Comparison of ENCODE assay signal across 1 cellular context in the genomic region with DNA sequence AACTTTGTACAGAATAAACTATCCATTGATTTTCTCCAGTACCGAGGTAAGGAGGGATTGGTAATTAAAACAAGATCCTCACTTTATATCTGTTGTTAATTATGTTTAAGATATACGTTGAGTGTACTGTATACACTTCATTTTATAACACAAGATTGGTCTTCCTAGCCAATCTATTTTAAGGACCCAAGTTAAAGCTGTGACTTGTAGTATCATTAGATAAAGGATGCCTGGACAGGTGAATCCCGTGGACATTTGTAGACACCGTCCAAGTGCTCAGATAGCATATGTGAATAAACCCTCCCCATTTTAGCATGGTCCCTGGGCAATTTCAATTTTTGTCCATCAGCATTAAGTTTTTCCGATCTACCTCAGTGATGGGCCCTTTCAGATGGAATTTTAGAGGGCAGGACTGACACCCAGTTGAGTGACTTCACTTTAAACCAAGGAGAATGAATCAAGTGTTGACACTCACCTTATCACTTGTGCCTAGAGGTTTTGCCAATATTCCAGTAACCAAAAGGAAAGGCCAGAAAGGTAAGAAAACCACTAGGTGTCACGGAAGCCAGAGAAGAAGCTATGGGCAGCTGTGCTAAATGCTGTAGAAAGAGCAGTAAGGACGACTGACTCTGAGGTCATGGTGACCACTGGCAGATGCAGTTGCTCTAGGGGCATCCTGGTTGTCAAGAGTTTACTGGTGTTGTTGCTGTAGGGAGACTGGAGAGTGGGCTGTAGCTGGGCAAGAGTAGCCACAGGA.
A peak's percentile ranks its signal among the peaks of the same experiment; 100 is the strongest.
TF ChIP-seq lines count a peak whose summit lies in the region.

No MANE protein-coding gene starts in this region.

TF ChIP-seq in HepG2, 621 proteins besides CTCF, POLR2A, EP300 and RAD21 (continued from another document and continues in another):
- TF ChIP-seq ZNF383 (CRISPR knock-in tag; IDR thresholded peaks at IDR 0.05; ENCODE audit: borderline replicate concordance): no peak
- no peak for TF ChIP-seq SNAPC2 (CRISPR knock-in tag; IDR thresholded peaks at IDR 0.05)
- no peak for TF ChIP-seq CBX5 (CRISPR knock-in tag; IDR thresholded peaks at IDR 0.05; ENCODE audit: borderline replicate concordance)
- TF ChIP-seq ZC3H13 (CRISPR knock-in tag; IDR thresholded peaks at IDR 0.05): peak; percentile 82; the same call in 1 of the 2 replicates
- TF ChIP-seq ZFP37 (CRISPR knock-in tag; IDR thresholded peaks at IDR 0.05; ENCODE audit: borderline replicate concordance): no peak
- TF ChIP-seq ZNF570 (CRISPR knock-in tag; IDR thresholded peaks at IDR 0.05; ENCODE audit: borderline replicate concordance): no peak
- TF ChIP-seq ZNF788 (CRISPR knock-in tag; IDR thresholded peaks at IDR 0.05; ENCODE audit: borderline replicate concordance): no peak
- no peak for TF ChIP-seq NONO (IDR thresholded peaks at IDR 0.05)
- TF ChIP-seq NONO (CRISPR knock-in tag; conservative IDR thresholded peaks at IDR 0.05): peak; percentile 80; the same call in 1 of the 2 replicates
- TF ChIP-seq ZNF101 (CRISPR knock-in tag; IDR thresholded peaks at IDR 0.05; ENCODE audit: borderline replicate concordance, low read depth): no peak
- TF ChIP-seq ZNF331 (CRISPR knock-in tag; IDR thresholded peaks at IDR 0.05): no peak
- TF ChIP-seq SIX4 (CRISPR knock-in tag; IDR thresholded peaks at IDR 0.05): no peak
- no peak for TF ChIP-seq ZNF775 (CRISPR knock-in tag; IDR thresholded peaks at IDR 0.05; ENCODE audit: borderline replicate concordance)
- no peak for TF ChIP-seq ZNF749 (CRISPR knock-in tag; IDR thresholded peaks at IDR 0.05; ENCODE audit: borderline replicate concordance)
- TF ChIP-seq RBFOX2 (IDR thresholded peaks at IDR 0.05; ENCODE audit: low read depth, low read length): no peak; the same call in 1 of the 2 replicates
- TF ChIP-seq ZNF841 (CRISPR knock-in tag; IDR thresholded peaks at IDR 0.05; ENCODE audit: borderline replicate concordance): no peak; the same call in 1 of the 2 replicates
- TF ChIP-seq FOXC1 (CRISPR knock-in tag; IDR thresholded peaks at IDR 0.05; ENCODE audit: borderline replicate concordance): no peak; the same call in 1 of the 2 replicates
- no peak for TF ChIP-seq HDAC2 (CRISPR knock-in tag; IDR thresholded peaks at IDR 0.05)
- TF ChIP-seq XBP1 (CRISPR knock-in tag; IDR thresholded peaks at IDR 0.05): no peak
- no peak for TF ChIP-seq RELA (CRISPR knock-in tag; IDR thresholded peaks at IDR 0.05)
- TF ChIP-seq ASH2L (IDR thresholded peaks at IDR 0.05; ENCODE audit: insufficient read length, low read depth, low read length): no peak
- TF ChIP-seq FOXA1 (IDR thresholded peaks at IDR 0.05): no peak
- no peak for TF ChIP-seq FOXA1 (CRISPR knock-in tag; IDR thresholded peaks at IDR 0.05)
- no peak for TF ChIP-seq ZMYM2 (CRISPR knock-in tag; IDR thresholded peaks at IDR 0.05)
- TF ChIP-seq, protein P1, sequence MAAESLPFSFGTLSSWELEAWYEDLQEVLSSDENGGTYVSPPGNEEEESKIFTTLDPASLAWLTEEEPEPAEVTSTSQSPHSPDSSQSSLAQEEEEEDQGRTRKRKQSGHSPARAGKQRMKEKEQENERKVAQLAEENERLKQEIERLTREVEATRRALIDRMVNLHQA (CRISPR knock-in tag; IDR thresholded peaks at IDR 0.05): no peak
- TF ChIP-seq PRPF4 (IDR thresholded peaks at IDR 0.05; ENCODE audit: low read depth, low read length, poor library complexity, severe bottlenecking): no peak
- TF ChIP-seq WIZ (CRISPR knock-in tag; IDR thresholded peaks at IDR 0.05): no peak
- TF ChIP-seq ZC3H4 (CRISPR knock-in tag; IDR thresholded peaks at IDR 0.05; ENCODE audit: borderline replicate concordance): peak; percentile 85; the same call in 1 of the 2 replicates
- TF ChIP-seq CEBPB (IDR thresholded peaks at IDR 0.05; ENCODE audit: borderline replicate concordance, low read depth, low read length): no peak
- no peak for TF ChIP-seq ISX (CRISPR knock-in tag; conservative IDR thresholded peaks at IDR 0.05)
- TF ChIP-seq MAF1 (CRISPR knock-in tag; IDR thresholded peaks at IDR 0.05; ENCODE audit: borderline replicate concordance): no peak
- TF ChIP-seq U2AF2 (IDR thresholded peaks at IDR 0.05; ENCODE audit: low read depth, low read length): no peak
- TF ChIP-seq PAX8 (CRISPR knock-in tag; IDR thresholded peaks at IDR 0.05; ENCODE audit: borderline replicate concordance): no peak
- no peak for TF ChIP-seq ZNF766 (CRISPR knock-in tag; IDR thresholded peaks at IDR 0.05; ENCODE audit: borderline replicate concordance)
- TF ChIP-seq RFX5 (IDR thresholded peaks at IDR 0.05; ENCODE audit: low read depth, low read length): no peak
- no peak; a peak in 1 of 4 replicates for TF ChIP-seq KLF16 (CRISPR knock-in tag; IDR thresholded peaks at IDR 0.05)
- no peak for TF ChIP-seq ADNP (CRISPR knock-in tag; IDR thresholded peaks at IDR 0.05)
- no peak for TF ChIP-seq LCORL (IDR thresholded peaks at IDR 0.05)
- TF ChIP-seq LCORL (CRISPR knock-in tag; IDR thresholded peaks at IDR 0.05): no peak
- no peak for TF ChIP-seq HDAC1 (CRISPR knock-in tag; IDR thresholded peaks at IDR 0.05)
- TF ChIP-seq FOXK1 (CRISPR knock-in tag; IDR thresholded peaks at IDR 0.05; ENCODE audit: borderline replicate concordance, low read depth): no peak
- TF ChIP-seq ZNF556 (CRISPR knock-in tag; IDR thresholded peaks at IDR 0.05; ENCODE audit: borderline replicate concordance): no peak
- no peak for TF ChIP-seq SCMH1 (CRISPR knock-in tag; IDR thresholded peaks at IDR 0.05; ENCODE audit: borderline replicate concordance)
- TF ChIP-seq HNRNPL (IDR thresholded peaks at IDR 0.05; ENCODE audit: low read depth, low read length): no peak
- TF ChIP-seq, protein P2, sequence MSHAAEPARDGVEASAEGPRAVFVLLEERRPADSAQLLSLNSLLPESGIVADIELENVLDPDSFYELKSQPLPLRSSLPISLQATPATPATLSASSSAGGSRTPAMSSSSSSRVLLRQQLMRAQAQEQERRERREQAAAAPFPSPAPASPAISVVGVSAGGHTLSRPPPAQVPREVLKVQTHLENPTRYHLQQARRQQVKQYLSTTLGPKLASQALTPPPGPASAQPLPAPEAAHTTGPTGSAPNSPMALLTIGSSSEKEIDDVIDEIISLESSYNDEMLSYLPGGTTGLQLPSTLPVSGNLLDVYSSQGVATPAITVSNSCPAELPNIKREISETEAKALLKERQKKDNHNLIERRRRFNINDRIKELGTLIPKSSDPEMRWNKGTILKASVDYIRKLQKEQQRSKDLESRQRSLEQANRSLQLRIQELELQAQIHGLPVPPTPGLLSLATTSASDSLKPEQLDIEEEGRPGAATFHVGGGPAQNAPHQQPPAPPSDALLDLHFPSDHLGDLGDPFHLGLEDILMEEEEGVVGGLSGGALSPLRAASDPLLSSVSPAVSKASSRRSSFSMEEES (CRISPR knock-in tag; IDR thresholded peaks at IDR 0.05): no peak
- TF ChIP-seq ZNF629 (CRISPR knock-in tag; conservative IDR thresholded peaks at IDR 0.05): 0 out of 2 replicates have a peak, but pooled peaks have one; percentile 21
- no peak for TF ChIP-seq ZNF530 (CRISPR knock-in tag; IDR thresholded peaks at IDR 0.05; ENCODE audit: low read depth)
- TF ChIP-seq ZNF329 (CRISPR knock-in tag; IDR thresholded peaks at IDR 0.05; ENCODE audit: low read depth): no peak
- TF ChIP-seq ZNF282 (IDR thresholded peaks at IDR 0.05; ENCODE audit: partially characterized antibody): no peak
- TF ChIP-seq STAG1 (CRISPR knock-in tag; IDR thresholded peaks at IDR 0.05): 0 out of 2 replicates have a peak, but pooled peaks have one; percentile 26
- TF ChIP-seq TGIF2 (CRISPR knock-in tag; IDR thresholded peaks at IDR 0.05): no peak
- no peak; the same call in 1 of the 2 replicates for TF ChIP-seq IRX3 (CRISPR knock-in tag; IDR thresholded peaks at IDR 0.05; ENCODE audit: borderline replicate concordance, low read depth)
- no peak for TF ChIP-seq ZSCAN25 (CRISPR knock-in tag; IDR thresholded peaks at IDR 0.05)
- TF ChIP-seq SMYD3 (CRISPR knock-in tag; IDR thresholded peaks at IDR 0.05): no peak
- TF ChIP-seq, protein P3, sequence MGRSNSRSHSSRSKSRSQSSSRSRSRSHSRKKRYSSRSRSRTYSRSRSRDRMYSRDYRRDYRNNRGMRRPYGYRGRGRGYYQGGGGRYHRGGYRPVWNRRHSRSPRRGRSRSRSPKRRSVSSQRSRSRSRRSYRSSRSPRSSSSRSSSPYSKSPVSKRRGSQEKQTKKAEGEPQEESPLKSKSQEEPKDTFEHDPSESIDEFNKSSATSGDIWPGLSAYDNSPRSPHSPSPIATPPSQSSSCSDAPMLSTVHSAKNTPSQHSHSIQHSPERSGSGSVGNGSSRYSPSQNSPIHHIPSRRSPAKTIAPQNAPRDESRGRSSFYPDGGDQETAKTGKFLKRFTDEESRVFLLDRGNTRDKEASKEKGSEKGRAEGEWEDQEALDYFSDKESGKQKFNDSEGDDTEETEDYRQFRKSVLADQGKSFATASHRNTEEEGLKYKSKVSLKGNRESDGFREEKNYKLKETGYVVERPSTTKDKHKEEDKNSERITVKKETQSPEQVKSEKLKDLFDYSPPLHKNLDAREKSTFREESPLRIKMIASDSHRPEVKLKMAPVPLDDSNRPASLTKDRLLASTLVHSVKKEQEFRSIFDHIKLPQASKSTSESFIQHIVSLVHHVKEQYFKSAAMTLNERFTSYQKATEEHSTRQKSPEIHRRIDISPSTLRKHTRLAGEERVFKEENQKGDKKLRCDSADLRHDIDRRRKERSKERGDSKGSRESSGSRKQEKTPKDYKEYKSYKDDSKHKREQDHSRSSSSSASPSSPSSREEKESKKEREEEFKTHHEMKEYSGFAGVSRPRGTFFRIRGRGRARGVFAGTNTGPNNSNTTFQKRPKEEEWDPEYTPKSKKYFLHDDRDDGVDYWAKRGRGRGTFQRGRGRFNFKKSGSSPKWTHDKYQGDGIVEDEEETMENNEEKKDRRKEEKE (IDR thresholded peaks at IDR 0.05): no peak
- no peak for TF ChIP-seq SNRNP70 (IDR thresholded peaks at IDR 0.05; ENCODE audit: low read depth, low read length)
- no peak for TF ChIP-seq TMF1 (CRISPR knock-in tag; IDR thresholded peaks at IDR 0.05; ENCODE audit: low read depth)
- TF ChIP-seq, protein P4, sequence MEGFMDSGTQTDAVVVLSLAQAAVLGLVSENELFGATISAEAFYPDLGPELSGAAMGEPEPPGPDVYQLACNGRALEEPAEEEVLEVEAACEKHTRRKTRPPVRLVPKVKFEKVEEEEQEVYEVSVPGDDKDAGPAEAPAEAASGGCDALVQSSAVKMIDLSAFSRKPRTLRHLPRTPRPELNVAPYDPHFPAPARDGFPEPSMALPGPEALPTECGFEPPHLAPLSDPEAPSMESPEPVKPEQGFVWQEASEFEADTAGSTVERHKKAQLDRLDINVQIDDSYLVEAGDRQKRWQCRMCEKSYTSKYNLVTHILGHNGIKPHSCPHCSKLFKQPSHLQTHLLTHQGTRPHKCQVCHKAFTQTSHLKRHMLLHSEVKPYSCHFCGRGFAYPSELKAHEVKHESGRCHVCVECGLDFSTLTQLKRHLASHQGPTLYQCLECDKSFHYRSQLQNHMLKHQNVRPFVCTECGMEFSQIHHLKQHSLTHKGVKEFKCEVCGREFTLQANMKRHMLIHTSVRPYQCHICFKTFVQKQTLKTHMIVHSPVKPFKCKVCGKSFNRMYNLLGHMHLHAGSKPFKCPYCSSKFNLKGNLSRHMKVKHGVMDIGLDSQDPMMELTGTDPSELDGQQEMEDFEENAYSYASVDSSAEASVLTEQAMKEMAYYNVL (CRISPR knock-in tag; IDR thresholded peaks at IDR 0.05; ENCODE audit: borderline replicate concordance): no peak
- no peak for TF ChIP-seq SUZ12 (IDR thresholded peaks at IDR 0.05; ENCODE audit: low read depth, low read length)
- TF ChIP-seq, protein P5, sequence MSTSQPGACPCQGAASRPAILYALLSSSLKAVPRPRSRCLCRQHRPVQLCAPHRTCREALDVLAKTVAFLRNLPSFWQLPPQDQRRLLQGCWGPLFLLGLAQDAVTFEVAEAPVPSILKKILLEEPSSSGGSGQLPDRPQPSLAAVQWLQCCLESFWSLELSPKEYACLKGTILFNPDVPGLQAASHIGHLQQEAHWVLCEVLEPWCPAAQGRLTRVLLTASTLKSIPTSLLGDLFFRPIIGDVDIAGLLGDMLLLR (CRISPR knock-in tag; IDR thresholded peaks at IDR 0.05): no peak
- no peak for TF ChIP-seq DPF2 (CRISPR knock-in tag; IDR thresholded peaks at IDR 0.05; ENCODE audit: borderline replicate concordance, low read depth)
- TF ChIP-seq, protein P6, sequence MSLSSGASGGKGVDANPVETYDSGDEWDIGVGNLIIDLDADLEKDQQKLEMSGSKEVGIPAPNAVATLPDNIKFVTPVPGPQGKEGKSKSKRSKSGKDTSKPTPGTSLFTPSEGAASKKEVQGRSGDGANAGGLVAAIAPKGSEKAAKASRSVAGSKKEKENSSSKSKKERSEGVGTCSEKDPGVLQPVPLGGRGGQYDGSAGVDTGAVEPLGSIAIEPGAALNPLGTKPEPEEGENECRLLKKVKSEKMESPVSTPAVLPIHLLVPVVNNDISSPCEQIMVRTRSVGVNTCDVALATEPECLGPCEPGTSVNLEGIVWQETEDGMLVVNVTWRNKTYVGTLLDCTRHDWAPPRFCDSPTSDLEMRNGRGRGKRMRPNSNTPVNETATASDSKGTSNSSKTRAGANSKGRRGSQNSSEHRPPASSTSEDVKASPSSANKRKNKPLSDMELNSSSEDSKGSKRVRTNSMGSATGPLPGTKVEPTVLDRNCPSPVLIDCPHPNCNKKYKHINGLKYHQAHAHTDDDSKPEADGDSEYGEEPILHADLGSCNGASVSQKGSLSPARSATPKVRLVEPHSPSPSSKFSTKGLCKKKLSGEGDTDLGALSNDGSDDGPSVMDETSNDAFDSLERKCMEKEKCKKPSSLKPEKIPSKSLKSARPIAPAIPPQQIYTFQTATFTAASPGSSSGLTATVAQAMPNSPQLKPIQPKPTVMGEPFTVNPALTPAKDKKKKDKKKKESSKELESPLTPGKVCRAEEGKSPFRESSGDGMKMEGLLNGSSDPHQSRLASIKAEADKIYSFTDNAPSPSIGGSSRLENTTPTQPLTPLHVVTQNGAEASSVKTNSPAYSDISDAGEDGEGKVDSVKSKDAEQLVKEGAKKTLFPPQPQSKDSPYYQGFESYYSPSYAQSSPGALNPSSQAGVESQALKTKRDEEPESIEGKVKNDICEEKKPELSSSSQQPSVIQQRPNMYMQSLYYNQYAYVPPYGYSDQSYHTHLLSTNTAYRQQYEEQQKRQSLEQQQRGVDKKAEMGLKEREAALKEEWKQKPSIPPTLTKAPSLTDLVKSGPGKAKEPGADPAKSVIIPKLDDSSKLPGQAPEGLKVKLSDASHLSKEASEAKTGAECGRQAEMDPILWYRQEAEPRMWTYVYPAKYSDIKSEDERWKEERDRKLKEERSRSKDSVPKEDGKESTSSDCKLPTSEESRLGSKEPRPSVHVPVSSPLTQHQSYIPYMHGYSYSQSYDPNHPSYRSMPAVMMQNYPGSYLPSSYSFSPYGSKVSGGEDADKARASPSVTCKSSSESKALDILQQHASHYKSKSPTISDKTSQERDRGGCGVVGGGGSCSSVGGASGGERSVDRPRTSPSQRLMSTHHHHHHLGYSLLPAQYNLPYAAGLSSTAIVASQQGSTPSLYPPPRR (CRISPR knock-in tag; IDR thresholded peaks at IDR 0.05; ENCODE audit: borderline replicate concordance): no peak
- TF ChIP-seq GTF3A (CRISPR knock-in tag; conservative IDR thresholded peaks at IDR 0.05): no peak
- TF ChIP-seq SMC3 (IDR thresholded peaks at IDR 0.05; ENCODE audit: low read length): no peak
- TF ChIP-seq ELF1 (CRISPR knock-in tag; IDR thresholded peaks at IDR 0.05): no peak
- no peak for TF ChIP-seq ZKSCAN1 (IDR thresholded peaks at IDR 0.05; ENCODE audit: low read length)
